In the genomic region with DNA sequence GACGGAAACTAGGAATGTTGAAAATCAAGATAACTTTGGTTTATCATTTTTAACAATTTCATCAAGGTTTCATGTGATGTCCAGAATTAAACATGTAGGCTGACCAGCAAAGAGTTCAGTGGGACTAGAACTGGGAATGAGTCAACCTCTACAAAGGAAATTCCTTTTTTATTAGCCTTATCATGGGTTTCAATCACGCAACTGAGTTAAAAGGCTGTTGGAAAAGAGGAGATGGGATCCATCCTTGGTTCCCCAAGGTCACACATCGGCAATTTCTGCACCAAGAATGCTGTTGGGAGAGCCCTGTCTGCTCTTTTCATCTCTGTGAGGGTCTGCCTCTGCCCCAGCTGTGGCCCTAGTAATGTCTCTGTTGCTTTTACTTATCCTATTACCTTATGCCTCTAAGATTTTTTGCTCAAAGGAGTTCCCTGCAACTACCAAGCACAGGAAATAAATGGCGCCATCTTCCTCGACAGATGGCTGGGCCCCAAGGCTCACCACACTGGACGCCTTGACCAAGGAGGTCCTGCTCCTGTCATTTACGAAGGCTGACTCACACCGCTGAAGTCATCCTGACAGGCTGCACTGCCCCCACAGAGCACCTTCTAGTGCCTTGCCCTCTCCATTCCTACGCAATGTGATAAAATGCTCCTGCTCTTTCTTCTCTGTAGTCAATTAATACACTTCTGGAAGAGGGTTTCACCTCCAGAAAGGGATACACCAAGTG, we compare ENCODE assay signal across 20 cellular contexts.
A peak's percentile ranks its signal among the peaks of the same experiment; 100 is the strongest.
DNase-seq lines count a peak whose midpoint lies in the region; FAIRE-seq and TF ChIP-seq lines count a peak whose summit lies in the region.
"Had no signal": no experiment of that assay in that cellular context is flagged by ENCODE, and none has a peak within 500 bp of the region (broad histone marks: within the 10 kb centered on the region; RNA-seq: fewer than 3 reads in every experiment).

No MANE protein-coding gene starts in this region.

- H3K36me3 Mint-ChIP-seq in nephron progenitor cell (ENCODE audit: low read depth) (no peaks in the 10 kb centered on the region), Caco-2 (ENCODE audit: insufficient read depth, unreplicated experiment) (peaks cover 5% of the 10 kb centered on the region)
- H3K36me3 Mint-ChIP-seq: CD4-positive, CD25-positive, alpha-beta regulatory T cell had no signal

- H3K27ac Mint-ChIP-seq in nephron progenitor cell = no peak overlapping the region
- no peak overlapping the region for H3K27ac Mint-ChIP-seq in Caco-2 (ENCODE audit: unreplicated experiment)
- H3K27ac Mint-ChIP-seq: CD4-positive, CD25-positive, alpha-beta regulatory T cell; HFFc6 had no signal

- H3K9me3 ChIP-seq in Caco-2 = no peaks in the 10 kb centered on the region
- H3K9me3 ChIP-seq: BE2C had no signal

- intact Hi-C loops in Caco-2 (cut with micrococcal nuclease; ENCODE audit: unreplicated experiment) = no loop called here

- H3K4me1 ChIP-seq in Caco-2 = no peaks in the 10 kb centered on the region
- H3K4me1 ChIP-seq: BE2C had no signal

- peaks cover 4% of the 10 kb centered on the region for H3K27me3 Mint-ChIP-seq in nephron progenitor cell (ENCODE audit: low read depth, poor library complexity)
- peaks cover 9% of the 10 kb centered on the region for H3K27me3 Mint-ChIP-seq in Caco-2 (ENCODE audit: insufficient read depth, unreplicated experiment)

- BruUV-seq in Caco-2 (replicated peaks; lab: Mats Ljungman, UMichigan) = no TSS peak

- POLR2A ChIA-PET in Caco-2 (lab: Charles Lee) = no interaction called here

- FAIRE-seq in urothelium cell line (lab: Jason Lieb, UNC) (no peak), frontal cortex (lab: Jason Lieb, UNC) (no peak)
- FAIRE-seq: A204.1, GM12878 had no signal

- H3K9me3 Mint-ChIP-seq in nephron progenitor cell (peaks cover 3% of the 10 kb centered on the region), Caco-2 (ENCODE audit: unreplicated experiment) (no peaks in the 10 kb centered on the region)

- CTCF ChIA-PET in Caco-2 (lab: Charles Lee) = no interaction called here

- TF ChIP-seq CTCF in fibroblast of villous mesenchyme (IDR thresholded peaks at IDR 0.05; ENCODE audit: insufficient read depth, low read depth, low read length) (no peak), nephron progenitor cell (IDR thresholded peaks at IDR 0.05) (no peak), Caco-2 (IDR thresholded peaks at IDR 0.05; ENCODE audit: insufficient read depth in 1 of 2, low read depth in 1 of 2, low read length in 1 of 2, severe bottlenecking in 1 of 2, unreplicated experiment in 1 of 2) (no peak)

- H3K4me3 Mint-ChIP-seq in nephron progenitor cell (no peak overlapping the region), Caco-2 (ENCODE audit: unreplicated experiment) (no peak overlapping the region)
- H3K4me3 Mint-ChIP-seq: CD4-positive, CD25-positive, alpha-beta regulatory T cell; HFFc6 had no signal

- DNase-seq in HT1080 (ENCODE audit: low read depth) (peak; percentile 32), RKO (ENCODE audit: low spot score) (peak; percentile 3), fibroblast of villous mesenchyme (ENCODE audit: low read depth) (peak; percentile 4), urothelium cell line (ENCODE audit: low spot score) (peak; percentile 25), nephron progenitor cell (no peak), Caco-2 (no peak), frontal cortex (ENCODE audit: low spot score in 2 of 2) (no peak)
- DNase-seq: ACHN; BE2C; C1 segment of cervical spinal cord; Calu3; CD4-positive, CD25-positive, alpha-beta regulatory T cell; DMS79 treated with DMSO at 0.1 percent for 48 hours; EL; GM23248; H7; HFFc6; KG1 had no signal

- no peaks in the 10 kb centered on the region for H3K36me3 ChIP-seq in Caco-2 (ENCODE audit: control insufficient read depth, insufficient read depth, low read length)
- H3K36me3 ChIP-seq: BE2C had no signal

- H3K27me3 ChIP-seq in Caco-2 (replicated peaks; ENCODE audit: control insufficient read depth, insufficient read depth, low read length) = no peaks in the 10 kb centered on the region
- H3K27me3 ChIP-seq: BE2C had no signal

- H3K4me1 Mint-ChIP-seq in nephron progenitor cell (peaks cover 12% of the 10 kb centered on the region), Caco-2 (ENCODE audit: low read depth, unreplicated experiment) (no peaks in the 10 kb centered on the region)
- H3K4me1 Mint-ChIP-seq: CD4-positive, CD25-positive, alpha-beta regulatory T cell had no signal

- H3K4me3 ChIP-seq in fibroblast of villous mesenchyme (ENCODE audit: low read depth, low read length) (no peak overlapping the region), Caco-2 (ENCODE audit: low read depth, low read length) (no peak overlapping the region)
- H3K4me3 ChIP-seq: GM12878, GM23248 had no signal

Comparison
In these comparisons a context has a peak if more than half of its experiments do, and no peak if none do; other contexts are left out.
1. DNase-seq: peak in HT1080 (single experiment), RKO (single experiment), fibroblast of villous mesenchyme (single experiment) and urothelium cell line (single experiment); none in nephron progenitor cell (single experiment), Caco-2 (0 of 2) and frontal cortex (0 of 2).